ENCODE assay signal across 8 cellular contexts in the genomic region with DNA sequence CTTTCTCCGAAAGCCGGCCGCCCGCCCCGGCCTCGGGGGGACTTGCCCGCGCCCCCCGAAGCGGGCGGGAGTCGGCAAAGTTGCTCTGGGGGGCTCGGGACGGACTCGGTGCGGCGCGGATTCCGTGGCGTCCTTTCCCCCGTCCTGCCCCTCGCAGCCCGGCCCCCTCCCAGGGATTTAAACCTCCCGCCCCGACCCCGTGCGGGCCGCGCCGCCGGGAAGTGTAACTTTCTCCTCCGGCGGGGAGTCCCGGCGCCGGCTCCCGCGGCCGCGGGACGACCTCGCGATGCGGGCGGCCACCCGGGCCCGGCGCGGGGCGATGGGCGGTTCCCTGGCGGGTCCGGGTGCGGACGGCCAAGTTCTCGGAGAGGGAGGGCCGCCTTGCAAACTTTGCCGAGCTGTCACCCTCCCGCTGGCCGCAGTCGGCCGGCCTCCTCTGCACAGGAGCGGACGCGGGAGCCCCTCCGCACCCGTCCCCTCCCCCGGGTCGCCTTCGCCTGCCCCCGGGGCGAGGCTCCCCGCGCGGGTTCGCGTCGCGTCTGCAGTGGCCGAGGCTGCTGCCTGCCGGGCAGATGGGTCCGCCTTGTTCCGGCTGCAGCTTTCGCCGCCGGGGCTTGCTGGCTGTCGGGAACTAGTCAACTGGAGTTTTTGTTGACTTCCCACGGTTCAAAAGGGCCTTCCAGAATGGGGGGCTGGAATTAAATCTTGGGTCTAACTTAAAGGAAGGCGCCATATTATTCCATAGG. TPM values are rescaled to one million over a fixed set of nuclear protein-coding genes. Genes with fewer than 3 reads are reported as not detected.
A peak's percentile ranks its signal among the peaks of the same experiment; 100 is the strongest.
DNase-seq lines count a peak whose midpoint lies in the region; ATAC-seq, FAIRE-seq and TF ChIP-seq lines count a peak whose summit lies in the region.

No MANE protein-coding gene starts in this region.

- H3K27ac ChIP-seq in pancreas, result peak overlapping the region; percentile 65 to 83 (median 74)

- FAIRE-seq in pancreas (lab: Jason Lieb, UNC) (no peak), RCC 7860 (lab: Jason Lieb, UNC) (no peak)

- no peaks in the 10 kb centered on the region for H3K4me1 ChIP-seq in pancreas

- H3K9me3 ChIP-seq in pancreas, result no peaks in the 10 kb centered on the region

- no peak for TF ChIP-seq CTCF in pancreas (IDR thresholded peaks at IDR 0.05)

- ATAC-seq in pancreas, result peak in 1 of 4 donors; percentile 3
- ATAC-seq in GM21529 (IDR thresholded peaks at IDR 0.05; ENCODE audit: unreplicated experiment), result no peak

- H3K4me3 ChIP-seq in pancreas, result peak overlapping the region; percentile 49 to 96 (median 88)

- 0 to 1% methylated on average over 57 to 89 of the region's 89 CpGs for WGBS in pancreas, 2 donors

- no peaks in the 10 kb centered on the region for H3K27me3 ChIP-seq in pancreas

- no peaks in the 10 kb centered on the region for H3K36me3 ChIP-seq in pancreas

- intact Hi-C loops in head of caudate nucleus (cut with DNase I) (loop anchor here (10.0 kb wide), 1 partner anchor 157 kb away; no protein-coding TSS in a partner anchor), pancreas (cut with DNase I) (no loop called here)

- peak; percentile 24 for DNase-seq in GDM1 (lab: John Stamatoyannopoulos, UW)
- DNase-seq in NAMALWA (ENCODE audit: low spot score), result peak; percentile 22
- DNase-seq in activated gamma-delta T cell (lab: John Stamatoyannopoulos, UW), result peak; percentile 28
- peak in 35 of 42 donors; percentile 23 to 73 (median 44) for DNase-seq in head of caudate nucleus
- DNase-seq in pancreas, result peak; percentile 13 to 78 (median 46)
- DNase-seq in RCC 7860 (ENCODE audit: low spot score), result no peak
- DNase-seq in midbrain (lab: John Stamatoyannopoulos, UW), result no peak

RNA-seq across cellular contexts. Expression of a gene that starts 0.8 kb away (rescaled TPM):
- 10 to 100 TPM; 17.0 to 36.8 (median 22.4) TPM for total RNA-seq in pancreas
- polyA plus RNA-seq in pancreas, result 10 to 100 TPM in 1 of 2 donors, 1 to 10 TPM in 1; 8.9 to 20.6 TPM

RNA-seq across cellular contexts. Expression of a gene that starts 40.9 kb away (rescaled TPM):
- total RNA-seq in pancreas, result 10 to 100 TPM; 22.4 to 42.0 (median 30.4) TPM
- 10 to 100 TPM; 18.7 to 36.4 TPM for polyA plus RNA-seq in pancreas

Comparison
In these comparisons a context has a peak if more than half of its experiments do, and no peak if none do; other contexts are left out.
1. DNase-seq: peak in GDM1 (single experiment), NAMALWA (single experiment), activated gamma-delta T cell (single experiment), head of caudate nucleus (35 of 42) and pancreas (6 of 6); none in RCC 7860 (single experiment) and midbrain (single experiment).